In genomic region chr1:174678657-174679056, GRCh38 we compare ENCODE assay signal across 25 cellular contexts.
"Had no signal": no experiment of that assay in that cellular context is flagged by ENCODE, and none has a peak within 500 bp of the region (broad histone marks: within the 10 kb centered on the region; RNA-seq: fewer than 3 reads in every experiment).

No MANE protein-coding gene starts in this region.

- DNase-seq: heart left ventricle; hypothalamus; islet precursor cell; left ventricle myocardium inferior; naive thymus-derived CD8-positive, alpha-beta T cell; ovary; right lobe of liver; stimulated activated CD4-positive, alpha-beta T cell treated with anti-CD3 and anti-CD28 coated beads, Interleukin-1b, Interleukin-23, amount 100 ng/mL, for 48 hours; stimulated activated CD4-positive, alpha-beta T cell treated with anti-CD3 and anti-CD28 coated beads, Interleukin-2, amount 100 ng/mL, for 48 hours; stimulated activated CD4-positive, alpha-beta T cell treated with anti-CD3 and anti-CD28 coated beads, Interleukin-4, amount 100 ng/mL, for 4 hours; stimulated activated CD8-positive, alpha-beta memory T cell treated with anti-CD3 and anti-CD28 coated beads, Interleukin-4, amount 100 ng/mL, for 48 hours; stimulated activated naive CD4-positive, alpha-beta T cell treated with Interleukin-2 at 50 U/mL for 16 hours; stimulated activated naive CD8-positive, alpha-beta T cell treated with anti-CD3 and anti-CD28 coated beads, Interleukin-15, amount 100 ng/mL, for 72 hours; substantia nigra; tibial artery; trophoblast cell; upper lobe of right lung had no signal

- H3K27me3 ChIP-seq: heart left ventricle, ovary, right atrium auricular region, right lobe of liver, tibial artery, upper lobe of right lung had no signal

- H3K4me3 ChIP-seq: heart left ventricle, left ventricle myocardium inferior, lung, ovary, right atrium auricular region, right lobe of liver, smooth muscle cell, thoracic aorta, tibial artery, upper lobe of right lung had no signal

- H3K4me2 ChIP-seq: smooth muscle cell had no signal

- H3K27ac Mint-ChIP-seq: naive thymus-derived CD8-positive, alpha-beta T cell; nephron; progenitor cell of endocrine pancreas; stimulated activated memory B cell treated with anti-CD40 and anti-IgM and Interleukin-4, amounts not matched to agents 10 μg/mL and 1 μg/mL and 100 μg/mL, for 72 hours; stimulated activated naive CD8-positive, alpha-beta T cell treated with anti-CD3 and anti-CD28 coated beads, Interleukin-15, amount 100 ng/mL, for 72 hours had no signal

- H3K36me3 ChIP-seq: heart left ventricle, left ventricle myocardium inferior, ovary, right atrium auricular region, right lobe of liver, thoracic aorta, tibial artery, upper lobe of right lung had no signal

- H3K27me3 Mint-ChIP-seq: naive thymus-derived CD8-positive, alpha-beta T cell; progenitor cell of endocrine pancreas; stimulated activated memory B cell treated with anti-CD40 and anti-IgM and Interleukin-4, amounts not matched to agents 10 μg/mL and 1 μg/mL and 100 μg/mL, for 72 hours; stimulated activated naive CD8-positive, alpha-beta T cell treated with anti-CD3 and anti-CD28 coated beads, Interleukin-15, amount 100 ng/mL, for 72 hours had no signal

- H3K9me3 Mint-ChIP-seq: nephron; neural crest cell; stimulated activated memory B cell treated with anti-CD40 and anti-IgM and Interleukin-4, amounts not matched to agents 10 μg/mL and 1 μg/mL and 100 μg/mL, for 72 hours; stimulated activated naive CD8-positive, alpha-beta T cell treated with anti-CD3 and anti-CD28 coated beads, Interleukin-15, amount 100 ng/mL, for 72 hours had no signal

- H3K4me1 ChIP-seq: heart left ventricle, right atrium auricular region, right lobe of liver, upper lobe of right lung had no signal

- H3K4me1 Mint-ChIP-seq: neural crest cell; stimulated activated memory B cell treated with anti-CD40 and anti-IgM and Interleukin-4, amounts not matched to agents 10 μg/mL and 1 μg/mL and 100 μg/mL, for 72 hours; stimulated activated naive CD8-positive, alpha-beta T cell treated with anti-CD3 and anti-CD28 coated beads, Interleukin-15, amount 100 ng/mL, for 72 hours had no signal

- H3K9me3 ChIP-seq: ovary, right atrium auricular region, right lobe of liver, thoracic aorta, tibial artery, upper lobe of right lung had no signal

- H3K27ac ChIP-seq: heart left ventricle, left ventricle myocardium inferior, ovary, right atrium auricular region, right lobe of liver, thoracic aorta, tibial artery, upper lobe of right lung had no signal

- H3K4me3 Mint-ChIP-seq: naive thymus-derived CD8-positive, alpha-beta T cell; nephron; neural crest cell; stimulated activated memory B cell treated with anti-CD40 and anti-IgM and Interleukin-4, amounts not matched to agents 10 μg/mL and 1 μg/mL and 100 μg/mL, for 72 hours; stimulated activated naive CD8-positive, alpha-beta T cell treated with anti-CD3 and anti-CD28 coated beads, Interleukin-15, amount 100 ng/mL, for 72 hours had no signal

- ATAC-seq: heart left ventricle; naive thymus-derived CD8-positive, alpha-beta T cell; right lobe of liver; stimulated activated memory B cell treated with anti-CD40 and anti-IgM and Interleukin-4, amounts not matched to agents 10 μg/mL and 1 μg/mL and 100 μg/mL, for 72 hours; stimulated activated naive CD8-positive, alpha-beta T cell treated with anti-CD3 and anti-CD28 coated beads, Interleukin-15, amount 100 ng/mL, for 72 hours; upper lobe of right lung had no signal
